ENCODE assay signal across 27 cellular contexts in genomic region chr11:60100511-60100910, GRCh38. TPM values are rescaled to one million over a fixed set of nuclear protein-coding genes. Genes with fewer than 3 reads are reported as not detected.
"Had no signal": no experiment of that assay in that cellular context is flagged by ENCODE, and none has a peak within 500 bp of the region (broad histone marks: within the 10 kb centered on the region; RNA-seq: fewer than 3 reads in every experiment).

No MANE protein-coding gene starts in this region.

- H3K27ac ChIP-seq: PC-9, Peyer's patch, SJCRH30 had no signal

- H3K4me3 ChIP-seq: MG63, PC-9, SJCRH30 had no signal

- H3K4me2 ChIP-seq: PC-9 had no signal

- H3K27me3 ChIP-seq: MG63, Peyer's patch, SJCRH30 had no signal

- FAIRE-seq: HepG2 had no signal

- H3K36me3 ChIP-seq: MG63, Peyer's patch, SJCRH30 had no signal

- H2AFZ ChIP-seq: PC-9 had no signal

- H3K9me3 ChIP-seq: MG63, Peyer's patch, SJCRH30 had no signal

- DNase-seq: IMR-90, MG63, NCI-H1092, NCI-H1105 treated with DMSO at 0.1 percent for 48 hours, NCI-H1417 treated with DMSO at 0.1 percent for 48 hours, NCI-H146, NCI-H187, NCI-H2029, NCI-H2081 treated with DMSO at 0.1 percent for 48 hours, NCI-H2171, NCI-H226, NCI-H446, NCI-H510A, NCI-H524 treated with DMSO at 0.1 percent for 48 hours, NCI-H69, NCI-H774, PC-9, Peyer's patch, SHP77 treated with DMSO at 0.1 percent for 48 hours, SJCRH30 had no signal

- H3K4me1 ChIP-seq: Peyer's patch, SJCRH30 had no signal

- ATAC-seq: HepG2, Right ventricle myocardium inferior, SK-N-SH treated with all-trans-retinoic acid at 6 μM for 48 hours had no signal

RNA-seq across cellular contexts. Expression of gene MS4A2, which starts 12.0 kb away (rescaled TPM):
- total RNA-seq: HepG2, HT1080, IMR-90, LHCN-M2, OCI-LY7, PC-9, RPMI7951, SJCRH30 had no signal
- polyA plus RNA-seq: HepG2, IMR-90 had no signal

RNA-seq across cellular contexts. Expression of gene MS4A3, which starts 44.0 kb away (rescaled TPM):
- total RNA-seq: HepG2, HT1080, IMR-90, LHCN-M2, OCI-LY7, PC-9, Peyer's patch, Right ventricle myocardium inferior, RPMI7951, SJCRH30 had no signal
- polyA plus RNA-seq: HepG2, IMR-90 had no signal
